10 cellular contexts compared by ENCODE assay signal in the genomic region with DNA sequence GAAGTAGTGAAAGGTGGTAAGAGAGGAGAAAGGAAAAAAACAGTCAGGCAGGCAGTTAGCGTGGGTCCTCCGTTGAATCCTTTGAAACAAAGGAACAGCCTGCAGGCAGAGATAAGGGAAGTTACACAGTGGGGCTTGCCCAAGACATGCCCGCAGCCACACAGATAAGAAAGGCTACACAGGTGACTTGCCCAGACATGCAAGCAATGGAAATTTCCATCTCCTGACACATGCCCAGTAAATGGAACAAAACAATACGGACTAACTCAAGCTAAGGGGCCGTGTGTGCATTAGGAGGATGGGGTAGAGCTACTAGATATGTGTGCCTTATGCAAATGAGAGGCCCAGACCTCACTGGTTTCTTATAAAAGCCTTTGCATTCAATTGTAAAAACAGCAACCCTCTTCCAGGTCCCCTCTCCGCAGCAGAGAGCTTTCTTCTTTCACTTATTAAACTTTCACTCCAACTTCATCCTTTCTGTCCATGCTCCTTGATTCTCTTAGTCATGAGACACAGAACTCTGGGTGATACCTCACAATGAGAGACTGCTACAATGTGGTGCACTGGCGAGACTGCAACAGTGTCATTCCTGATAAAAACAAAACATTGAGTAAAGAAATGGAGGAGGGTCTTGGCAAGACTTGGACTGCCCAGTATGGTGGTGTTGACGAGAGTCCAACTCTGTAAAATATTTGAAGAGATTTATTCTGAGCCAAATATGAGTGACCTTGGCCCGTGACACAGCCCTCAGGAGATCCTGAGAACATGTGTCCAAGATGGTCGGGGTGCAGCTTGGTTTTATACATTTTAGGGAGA.
DNase-seq lines count a peak whose midpoint lies in the region; ATAC-seq and TF ChIP-seq lines count a peak whose summit lies in the region.
"Had no signal": no experiment of that assay in that cellular context is flagged by ENCODE, and none has a peak within 500 bp of the region (broad histone marks: within the 10 kb centered on the region; RNA-seq: fewer than 3 reads in every experiment).

No MANE protein-coding gene starts in this region.

- intact Hi-C loops in spleen (cut with DNase I; ENCODE audit: low total_unique reads) = no loop called here

- CTCF ChIA-PET in HEK293 (lab: Yijun Ruan, JAX) = no interaction called here

- H3K36me3 ChIP-seq in HEK293 (ENCODE audit: control insufficient read depth in 2 of 2, insufficient read depth in 1 of 2, low read length in 2 of 2) (no peaks in the 10 kb centered on the region), spleen (no peaks in the 10 kb centered on the region)

- peak; percentile 77 for ATAC-seq in foreskin keratinocyte

- WGBS in spleen, 5 donors = 46 to 53% (median 47%) methylated on average over 9 to 10 of the region's 10 CpGs

- POLR2A ChIA-PET in HEK293 (lab: Yijun Ruan, JAX) = no interaction called here

- H3K4me1 ChIP-seq in HEK293 (ENCODE audit: control insufficient read depth, insufficient read depth, low read length) = no peaks in the 10 kb centered on the region
- peaks cover 4% of the 10 kb centered on the region for H3K4me1 ChIP-seq in foreskin keratinocyte
- H3K4me1 ChIP-seq in spleen = no peaks in the 10 kb centered on the region

- TF ChIP-seq POLR2A in spleen (IDR thresholded peaks at IDR 0.05) = no peak

- TF ChIP-seq CTCF in HEK293 (tag by site-specific recombination; IDR thresholded peaks at IDR 0.05) = no peak
- no peak for TF ChIP-seq CTCF in foreskin keratinocyte (conservative IDR thresholded peaks at IDR 0.05)
- TF ChIP-seq CTCF in spleen (IDR thresholded peaks at IDR 0.05 in 8 of 11, conservative IDR thresholded peaks at IDR 0.05 in 3 of 11) = no peak

- H3K4me3 ChIP-seq in HEK293 (ENCODE audit: low read depth, low read length) = no peak overlapping the region
- no peak overlapping the region for H3K4me3 ChIP-seq in spleen

- peak; percentile 74 for DNase-seq in DMS153 (lab: John Stamatoyannopoulos, UW)
- DNase-seq in NCI-H526 (lab: John Stamatoyannopoulos, UW) = peak; percentile 88 to 94
- DNase-seq in foreskin keratinocyte = peak; percentile 69 to 80
- DNase-seq in hepatic stellate cell (ENCODE audit: low spot score) = no peak
- no peak for DNase-seq in activated CD8-positive, alpha-beta memory T cell treated with anti-CD3 and anti-CD28 coated beads, Interleukin-2, amount 50 U/mL, for 4 hours
- DNase-seq in T-helper 9 cell = no peak
- no peak for DNase-seq in spleen
- DNase-seq: midbrain had no signal

- H3K9me3 ChIP-seq in HEK293 (ENCODE audit: control insufficient read depth, insufficient read depth, low read depth, low read length) = no peaks in the 10 kb centered on the region
- H3K9me3 ChIP-seq in spleen = peaks cover 0 to 9% (median 0%) of the 10 kb centered on the region in 8 donors

- H3K27ac ChIP-seq in HEK293 (ENCODE audit: extremely low read depth, low read depth, low read length) = no peak overlapping the region
- H3K27ac ChIP-seq in foreskin keratinocyte = peak overlapping the region; percentile 96
- no peak overlapping the region for H3K27ac ChIP-seq in spleen
- H3K27ac ChIP-seq: VCaP had no signal

- H3K27me3 ChIP-seq in foreskin keratinocyte = no peaks in the 10 kb centered on the region
- no peaks in the 10 kb centered on the region for H3K27me3 ChIP-seq in spleen (replicated peaks in 1 of 7)

TF ChIP-seq in HEK293, 187 proteins besides CTCF, POLR2A, EP300 and RAD21:
- no peak for TF ChIP-seq ZNF600 (tag by site-specific recombination; IDR thresholded peaks at IDR 0.05)
- TF ChIP-seq ZFP41 (tag by site-specific recombination; IDR thresholded peaks at IDR 0.05; ENCODE audit: borderline replicate concordance) = no peak
- no peak for TF ChIP-seq ZSCAN30 (tag by site-specific recombination; IDR thresholded peaks at IDR 0.05)
- peak; percentile 76 for TF ChIP-seq SETDB1 (IDR thresholded peaks at IDR 0.05; ENCODE audit: insufficient read length, low read length)

Comparison
In these comparisons a context has a peak if more than half of its experiments do, and no peak if none do; other contexts are left out.
1. DNase-seq: peak in DMS153 (single experiment), NCI-H526 (2 of 2) and foreskin keratinocyte (2 of 2); none in hepatic stellate cell (single experiment), activated CD8-positive, alpha-beta memory T cell treated with anti-CD3 and anti-CD28 coated beads, Interleukin-2, amount 50 U/mL, for 4 hours (single experiment), T-helper 9 cell (single experiment) and spleen (single experiment).